ENCODE assay signal across 8 cellular contexts in the genomic region with DNA sequence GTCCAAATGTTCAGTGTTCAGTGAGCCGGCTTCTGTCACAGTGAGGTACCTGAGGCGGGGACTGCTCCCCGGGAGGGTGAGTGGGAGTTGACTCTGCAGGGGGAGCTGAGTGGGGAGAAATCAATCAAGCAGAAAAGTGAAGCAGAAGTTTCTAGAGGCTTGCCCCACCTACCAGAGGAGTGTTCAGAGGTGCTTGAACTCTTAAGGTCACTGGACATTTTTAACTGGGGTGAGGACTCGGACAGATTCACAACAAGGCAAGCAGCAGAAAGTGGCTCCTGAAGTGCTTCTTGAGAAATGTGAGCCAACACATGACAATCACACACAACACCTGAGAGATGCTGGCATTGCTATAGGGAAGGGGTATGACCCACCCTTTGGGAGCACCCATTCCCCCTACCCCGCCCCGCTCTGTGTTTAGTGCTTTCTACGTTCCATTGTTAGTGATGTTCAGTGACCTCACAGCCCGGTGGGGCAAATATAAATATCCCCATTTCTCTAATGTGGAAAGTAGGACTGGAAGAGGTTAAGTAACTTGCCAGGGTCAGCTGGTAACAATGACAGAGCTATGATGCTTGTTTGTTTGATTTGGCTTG. TPM values are rescaled to one million over a fixed set of nuclear protein-coding genes. Genes with fewer than 3 reads are reported as not detected.
DNase-seq lines count a peak whose midpoint lies in the region; ATAC-seq and TF ChIP-seq lines count a peak whose summit lies in the region.

No MANE protein-coding gene starts in this region.

- H3K9me3 ChIP-seq in cardiac muscle cell (ENCODE audit: low read depth), result no peaks in the 10 kb centered on the region
- H3K9me3 ChIP-seq in lung (ENCODE audit: control insufficient read depth in 2 of 2, insufficient read depth in 1 of 2, low read length in 1 of 2), result no peaks in the 10 kb centered on the region
- no peaks in the 10 kb centered on the region for H3K9me3 ChIP-seq in vagina

- no peaks in the 10 kb centered on the region for H3K27me3 ChIP-seq in cardiac muscle cell
- H3K27me3 ChIP-seq in lung (ENCODE audit: control insufficient read depth, insufficient read depth), result no peaks in the 10 kb centered on the region
- no peaks in the 10 kb centered on the region for H3K27me3 ChIP-seq in vagina

- WGBS in lung, 2 donors, result 66 to 81% methylated on average over 8 of the region's 8 CpGs

- peaks cover 31% of the 10 kb centered on the region for H3K4me1 ChIP-seq in cardiac muscle cell (ENCODE audit: low read depth)
- peaks cover 3 to 8% of the 10 kb centered on the region in 2 donors for H3K4me1 ChIP-seq in lung (ENCODE audit: control insufficient read depth in 2 of 2, insufficient read depth in 2 of 2, low read length in 2 of 2)
- H3K4me1 ChIP-seq in vagina, result peaks cover 24% of the 10 kb centered on the region

- TF ChIP-seq POLR2A in vagina (IDR thresholded peaks at IDR 0.05), result no peak

- intact Hi-C loops in cardiac septum (cut with DNase I) (loop anchor here (2.0 to 10.0 kb wide), 4 partner anchors 91 to 393 kb away; no protein-coding TSS in a partner anchor), vagina (cut with DNase I) (no loop called here)

- H3K4me3 ChIP-seq in cardiac muscle cell (no peak overlapping the region), lung (no peak overlapping the region), vagina (no peak overlapping the region)

- ATAC-seq in activated naive CD8-positive, alpha-beta T cell treated with anti-CD3 and anti-CD28 coated beads, Interleukin-2, amount 10 ng/mL, durations not matched to agents 7 days and 5 days (ENCODE audit: low read depth), result no peak
- peak; percentile 63 for ATAC-seq in lung (ENCODE audit: insufficient read depth, low FRiP score)

- POLR2A ChIA-PET in activated naive CD8-positive, alpha-beta T cell treated with anti-CD3 and anti-CD28 coated beads, Interleukin-2, amount 10 ng/mL, durations not matched to agents 7 days and 5 days (lab: Charles Lee), result interaction anchor here (1.0 to 3.2 kb wide), 8 partner anchors 8 to 371 kb away, joined by 3 to 30 read pairs (median 6); a partner anchor contains a TSS

- no peaks in the 10 kb centered on the region for H3K36me3 Mint-ChIP-seq in activated naive CD8-positive, alpha-beta T cell treated with anti-CD3 and anti-CD28 coated beads, Interleukin-2, amount 10 ng/mL, durations not matched to agents 7 days and 5 days

- peaks cover 41% of the 10 kb centered on the region for H3K4me1 Mint-ChIP-seq in activated naive CD8-positive, alpha-beta T cell treated with anti-CD3 and anti-CD28 coated beads, Interleukin-2, amount 10 ng/mL, durations not matched to agents 7 days and 5 days

- H3K36me3 ChIP-seq in cardiac muscle cell, result no peaks in the 10 kb centered on the region
- H3K36me3 ChIP-seq in lung (ENCODE audit: control insufficient read depth in 2 of 2, insufficient read depth in 2 of 2, low read length in 2 of 2), result no peaks in the 10 kb centered on the region
- no peaks in the 10 kb centered on the region for H3K36me3 ChIP-seq in vagina

- TF ChIP-seq CTCF in cardiac muscle cell (IDR thresholded peaks at IDR 0.05; ENCODE audit: low read depth, low read length) (no peak), lung (IDR thresholded peaks at IDR 0.05; ENCODE audit: control extremely low read depth, extremely low read depth) (no peak), vagina (IDR thresholded peaks at IDR 0.05) (no peak)

- DNase-seq in cardiac muscle cell (ENCODE audit: low read depth in 1 of 2, low spot score in 1 of 2), result no peak
- DNase-seq in cardiac septum (ENCODE audit: low spot score), result no peak
- DNase-seq in activated naive CD8-positive, alpha-beta T cell treated with anti-CD3 and anti-CD28 coated beads, Interleukin-2, amount 10 ng/mL, durations not matched to agents 7 days and 5 days, result no peak
- DNase-seq in lung (ENCODE audit: low spot score), result peak; percentile 78
- no peak for DNase-seq in vagina (ENCODE audit: extremely low spot score in 2 of 2)
- no peak for DNase-seq in foreskin melanocyte
- DNase-seq in HPDE6-E6E7 (ENCODE audit: extremely low spot score), result no peak
- no peak for DNase-seq in AG08396 (ENCODE audit: low spot score)

- H3K27me3 Mint-ChIP-seq in activated naive CD8-positive, alpha-beta T cell treated with anti-CD3 and anti-CD28 coated beads, Interleukin-2, amount 10 ng/mL, durations not matched to agents 7 days and 5 days, result peaks cover 4% of the 10 kb centered on the region

- H3K4me3 Mint-ChIP-seq in activated naive CD8-positive, alpha-beta T cell treated with anti-CD3 and anti-CD28 coated beads, Interleukin-2, amount 10 ng/mL, durations not matched to agents 7 days and 5 days, result peak overlapping the region; percentile 96

- peak overlapping the region; percentile 94 for H3K27ac Mint-ChIP-seq in activated naive CD8-positive, alpha-beta T cell treated with anti-CD3 and anti-CD28 coated beads, Interleukin-2, amount 10 ng/mL, durations not matched to agents 7 days and 5 days

- peak overlapping the region; percentile 85 for H3K27ac ChIP-seq in cardiac muscle cell
- H3K27ac ChIP-seq in lung (ENCODE audit: low read depth in 1 of 2, low read length in 1 of 2), result peak overlapping the region; percentile 89 to 98
- H3K27ac ChIP-seq in vagina, result peak overlapping the region; percentile 89

- peaks cover 6% of the 10 kb centered on the region for H3K9me3 Mint-ChIP-seq in activated naive CD8-positive, alpha-beta T cell treated with anti-CD3 and anti-CD28 coated beads, Interleukin-2, amount 10 ng/mL, durations not matched to agents 7 days and 5 days

RNA-seq across cellular contexts. Expression of a gene that starts 48.6 kb away (rescaled TPM):
- total RNA-seq in cardiac muscle cell (72.5 and 108 TPM in 2 replicates), cardiac septum (458 TPM), lung (1,000 to 10,000 TPM in 1 of 2 donors, 100 to 1,000 TPM in 1; 392 to 1,115 TPM), vagina (177 TPM)
- polyA plus RNA-seq in cardiac muscle cell (53.1 and 86.9 TPM in 2 replicates), lung (100 to 1,000 TPM; 102 to 126 TPM)
- 100 to 1,000 TPM; 198 to 220 TPM for total RNA-seq in activated naive CD8-positive, alpha-beta T cell treated with anti-CD3 and anti-CD28 coated beads, Interleukin-2, amount 10 ng/mL, durations not matched to agents 7 days and 5 days
